Comparison of ENCODE assay signal across 27 cellular contexts in the genomic region with DNA sequence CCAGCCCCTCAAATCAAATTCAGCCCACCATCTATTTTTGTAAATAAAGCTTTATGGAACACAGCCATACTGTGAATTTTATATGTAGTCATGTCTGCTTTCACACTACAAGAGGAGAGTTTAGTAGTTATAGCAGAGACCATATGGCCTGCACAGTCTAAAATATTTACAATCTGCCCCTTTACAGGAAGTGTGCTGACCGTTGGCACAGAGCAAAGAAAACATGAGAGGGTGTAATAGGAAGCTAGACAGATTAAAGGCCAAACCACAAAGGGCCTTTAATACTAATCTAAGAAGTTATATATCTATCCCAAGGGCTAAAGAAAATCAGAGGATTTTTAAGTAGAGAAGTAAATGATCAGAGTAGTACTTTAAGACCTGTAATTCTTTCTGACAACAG. TPM values are rescaled to one million over a fixed set of nuclear protein-coding genes. Genes with fewer than 3 reads are reported as not detected.
DNase-seq lines count a peak whose midpoint lies in the region; ATAC-seq, FAIRE-seq and TF ChIP-seq lines count a peak whose summit lies in the region.
"Had no signal": no experiment of that assay in that cellular context is flagged by ENCODE, and none has a peak within 500 bp of the region (broad histone marks: within the 10 kb centered on the region; RNA-seq: fewer than 3 reads in every experiment).

No MANE protein-coding gene starts in this region.

- H3K36me3 Mint-ChIP-seq in astrocyte (ENCODE audit: low read depth, unreplicated experiment): peaks cover 7% of the 10 kb centered on the region

- FAIRE-seq in astrocyte (lab: Jason Lieb, UNC): no peak
- no peak for FAIRE-seq in GM12891 (lab: Jason Lieb, UNC)
- FAIRE-seq: TTC549 had no signal

- dilution Hi-C loops in IMR-90 (cut with HindIII; ENCODE audit: low sequenced_read_pairs, unreplicated experiment): no loop called here

- no peak for TF ChIP-seq CTCF in IMR-90 (conservative IDR thresholded peaks at IDR 0.05; ENCODE audit: low read depth, low read length)
- TF ChIP-seq CTCF in astrocyte (IDR thresholded peaks at IDR 0.05; ENCODE audit: insufficient read depth, low read depth, low read length): no peak
- TF ChIP-seq CTCF in foreskin fibroblast (IDR thresholded peaks at IDR 0.05; ENCODE audit: low read depth, low read length): no peak
- no peak for TF ChIP-seq CTCF in OCI-LY7 (conservative IDR thresholded peaks at IDR 0.05; ENCODE audit: low read length)

- no peaks in the 10 kb centered on the region; a peak in 1 of 4 replicates for H3K79me1 ChIP-seq in IMR-90 (ENCODE audit: low read depth in 1 of 2, low read length in 2 of 2)

- peak; percentile 72 for ATAC-seq in IMR-90 (ENCODE audit: low read depth)
- ATAC-seq: body of pancreas, HCT116, Right ventricle myocardium inferior, T-cell had no signal

- no peak overlapping the region for H3K9ac ChIP-seq in IMR-90 (ENCODE audit: low read depth, low read length)
- no peak overlapping the region for H3K9ac ChIP-seq in astrocyte (ENCODE audit: low read length)
- H3K9ac ChIP-seq: KMS-11 had no signal

- in situ Hi-C loops in Caki2 (cut with HindIII; ENCODE audit: low pct_unique_long_range_greater_than_20kb, low sequenced_read_pairs): no loop called here
- in situ Hi-C loops in IMR-90 (cut with MboI; ENCODE audit: low sequenced_read_pairs): no loop called here

- H4K5ac ChIP-seq in IMR-90 (ENCODE audit: low read depth, low read length): no peak overlapping the region

- no peak overlapping the region for H2BK5ac ChIP-seq in IMR-90 (ENCODE audit: low read depth, low read length, poor library complexity, severe bottlenecking)

- no peak overlapping the region for H2AK5ac ChIP-seq in IMR-90 (ENCODE audit: low read depth, low read length)

- no peak overlapping the region for H3K4ac ChIP-seq in IMR-90 (ENCODE audit: low read depth, low read length)

- BruUV-seq in IMR-90 (replicated peaks; lab: Mats Ljungman, UMichigan) (no TSS peak), OCI-LY7 (replicated peaks; lab: Mats Ljungman, UMichigan) (no TSS peak)

- peaks cover 8% of the 10 kb centered on the region; the same call in 1 of the 2 replicates for H3K9me1 ChIP-seq in IMR-90 (ENCODE audit: insufficient read depth, low read length)

- TF ChIP-seq RAD21 in IMR-90 (IDR thresholded peaks at IDR 0.05; ENCODE audit: low read length): no peak

- no peaks in the 10 kb centered on the region for H3K9me3 Mint-ChIP-seq in astrocyte (ENCODE audit: unreplicated experiment)
- H3K9me3 Mint-ChIP-seq: activated CD4-positive, alpha-beta T cell treated with anti-CD3 and anti-CD28 coated beads, Interleukin-2, amount 10 ng/mL, durations not matched to agents 24 days and 14 days; activated naive CD8-positive, alpha-beta T cell treated with anti-CD3 and anti-CD28 coated beads, Interleukin-2, amount 10 ng/mL, durations not matched to agents 7 days and 5 days; activated T-helper 2 cell treated with anti-CD3 and anti-CD28 coated beads, Interferon-gamma antibody, Interleukin-2, Interleukin-4, amounts not matched to agents 10 μg/mL and 5 μg/mL and 100 μg/mL, durations not matched to agents 14 hours and 24 hours and 36 hours; endodermal cell; T-cell had no signal

- TF ChIP-seq POLR2A in IMR-90 (IDR thresholded peaks at IDR 0.05; ENCODE audit: low read depth, low read length): no peak
- no peak for TF ChIP-seq POLR2A in GM12891 (IDR thresholded peaks at IDR 0.05; ENCODE audit: low read depth, low read length)

- no peaks in the 10 kb centered on the region for H3K27me3 Mint-ChIP-seq in astrocyte (ENCODE audit: low read depth, unreplicated experiment)
- H3K27me3 Mint-ChIP-seq: activated CD4-positive, alpha-beta T cell treated with anti-CD3 and anti-CD28 coated beads, Interleukin-2, amount 10 ng/mL, durations not matched to agents 24 days and 14 days; activated naive CD8-positive, alpha-beta T cell treated with anti-CD3 and anti-CD28 coated beads, Interleukin-2, amount 10 ng/mL, durations not matched to agents 7 days and 5 days; T-cell had no signal

- no peak overlapping the region for H2BK120ac ChIP-seq in IMR-90 (ENCODE audit: low read depth, low read length)

- no peak overlapping the region for H4K8ac ChIP-seq in IMR-90 (ENCODE audit: low read depth in 2 of 2, low read length in 2 of 2)

- no peaks in the 10 kb centered on the region for H3K9me3 ChIP-seq in IMR-90 (ENCODE audit: control insufficient read depth, insufficient read depth, low read length)
- no peaks in the 10 kb centered on the region for H3K9me3 ChIP-seq in astrocyte (ENCODE audit: insufficient read depth, low read depth, low read length)
- H3K9me3 ChIP-seq in OCI-LY7 (ENCODE audit: low read length): no peaks in the 10 kb centered on the region
- H3K9me3 ChIP-seq: body of pancreas, spleen, thoracic aorta had no signal

- no CpG with 5 or more reads among the region's 1 CpG for WGBS in IMR-90 (ENCODE audit: extremely low coverage in 2 of 2, insufficient read length in 1 of 2), 2 experiments

- H2BK15ac ChIP-seq in IMR-90 (ENCODE audit: low read depth, low read length): no peak overlapping the region

- no peak overlapping the region for H2AK9ac ChIP-seq in IMR-90 (replicated peaks; ENCODE audit: low read depth, low read length, poor library complexity)

- H3K27ac Mint-ChIP-seq in astrocyte (ENCODE audit: unreplicated experiment): no peak overlapping the region
- H3K27ac Mint-ChIP-seq: activated CD4-positive, alpha-beta T cell treated with anti-CD3 and anti-CD28 coated beads, Interleukin-2, amount 10 ng/mL, durations not matched to agents 24 days and 14 days; activated naive CD8-positive, alpha-beta T cell treated with anti-CD3 and anti-CD28 coated beads, Interleukin-2, amount 10 ng/mL, durations not matched to agents 7 days and 5 days; activated T-helper 2 cell treated with anti-CD3 and anti-CD28 coated beads, Interferon-gamma antibody, Interleukin-2, Interleukin-4, amounts not matched to agents 10 μg/mL and 5 μg/mL and 100 μg/mL, durations not matched to agents 14 hours and 24 hours and 36 hours; endodermal cell; T-cell had no signal

- H3K4me2 ChIP-seq in IMR-90 (ENCODE audit: low read depth, low read length) (no peak overlapping the region), astrocyte (ENCODE audit: low read length) (no peak overlapping the region), OCI-LY7 (ENCODE audit: low read length) (no peak overlapping the region)
- H3K4me2 ChIP-seq: KMS-11 had no signal

- no peak overlapping the region for H3K14ac ChIP-seq in IMR-90 (replicated peaks; ENCODE audit: low read depth, low read length)

- H3K4me3 Mint-ChIP-seq in astrocyte (ENCODE audit: unreplicated experiment): no peak overlapping the region
- H3K4me3 Mint-ChIP-seq: activated CD4-positive, alpha-beta T cell treated with anti-CD3 and anti-CD28 coated beads, Interleukin-2, amount 10 ng/mL, durations not matched to agents 24 days and 14 days; activated naive CD8-positive, alpha-beta T cell treated with anti-CD3 and anti-CD28 coated beads, Interleukin-2, amount 10 ng/mL, durations not matched to agents 7 days and 5 days; endodermal cell; T-cell had no signal

- no peaks in the 10 kb centered on the region for H4K20me1 ChIP-seq in IMR-90 (ENCODE audit: insufficient read depth, low read length)
- peaks cover 7% of the 10 kb centered on the region for H4K20me1 ChIP-seq in astrocyte (ENCODE audit: insufficient read depth, low read length)
- no peaks in the 10 kb centered on the region for H4K20me1 ChIP-seq in OCI-LY7 (ENCODE audit: insufficient read depth, low read length)

- H3K79me2 ChIP-seq in astrocyte (ENCODE audit: insufficient read depth, low read length) (no peaks in the 10 kb centered on the region), OCI-LY7 (ENCODE audit: insufficient read depth, low read depth, low read length) (no peaks in the 10 kb centered on the region)

- no peak overlapping the region for H2BK20ac ChIP-seq in IMR-90 (ENCODE audit: low read depth, low read length)

- no peak overlapping the region for H3K4me3 ChIP-seq in IMR-90 (ENCODE audit: insufficient read depth, low read depth, low read length)
- no peak overlapping the region for H3K4me3 ChIP-seq in astrocyte (ENCODE audit: insufficient read depth, low read depth, low read length)
- no peak overlapping the region for H3K4me3 ChIP-seq in foreskin fibroblast (ENCODE audit: low read depth in 1 of 2, low read length in 2 of 2)
- no peak overlapping the region for H3K4me3 ChIP-seq in OCI-LY7 (ENCODE audit: low read depth, low read length, poor library complexity, severe bottlenecking)
- H3K4me3 ChIP-seq: body of pancreas, spleen, thoracic aorta had no signal

- no peak overlapping the region for H3K18ac ChIP-seq in IMR-90 (ENCODE audit: low read depth, low read length)

- no peaks in the 10 kb centered on the region for H3K9me2 ChIP-seq in OCI-LY7 (ENCODE audit: insufficient read depth, low read length)

- intact Hi-C loops in IMR-90 (cut with micrococcal nuclease): no loop called here
- intact Hi-C loops in OCI-LY7 (cut with micrococcal nuclease; ENCODE audit: unreplicated experiment): no loop called here

- H2AFZ ChIP-seq in IMR-90 (replicated peaks; ENCODE audit: low read length, poor library complexity): no peak overlapping the region
- no peak overlapping the region for H2AFZ ChIP-seq in astrocyte (ENCODE audit: low read depth, low read length)
- no peak overlapping the region for H2AFZ ChIP-seq in OCI-LY7 (ENCODE audit: low read length)

- H3K23ac ChIP-seq in IMR-90 (ENCODE audit: low read depth, low read length): no peak overlapping the region

- H3K36me3 ChIP-seq in IMR-90 (ENCODE audit: control insufficient read depth, insufficient read depth, low read length) (peaks cover 7% of the 10 kb centered on the region; the same call in 1 of the 2 replicates), astrocyte (ENCODE audit: insufficient read depth, low read length) (peaks cover 11% of the 10 kb centered on the region), OCI-LY7 (ENCODE audit: insufficient read depth, low read length) (peaks cover 22% of the 10 kb centered on the region)

- H3K4me1 Mint-ChIP-seq in astrocyte (ENCODE audit: low read depth, unreplicated experiment): peaks cover 6% of the 10 kb centered on the region
- H3K4me1 Mint-ChIP-seq: activated CD4-positive, alpha-beta T cell treated with anti-CD3 and anti-CD28 coated beads, Interleukin-2, amount 10 ng/mL, durations not matched to agents 24 days and 14 days; activated naive CD8-positive, alpha-beta T cell treated with anti-CD3 and anti-CD28 coated beads, Interleukin-2, amount 10 ng/mL, durations not matched to agents 7 days and 5 days; T-cell had no signal

- POLR2A ChIA-PET in IMR-90 (lab: Charles Lee; ENCODE audit: unreplicated experiment): no interaction called here
- POLR2A ChIA-PET in OCI-LY7 (lab: Charles Lee): interaction anchor here (1.0 kb wide), 1 partner anchor 56 kb away, joined by 3 read pairs; no protein-coding TSS in a partner anchor

- no peak overlapping the region for H3K27ac ChIP-seq in IMR-90 (ENCODE audit: insufficient read depth, low read length)
- no peak overlapping the region for H3K27ac ChIP-seq in astrocyte (ENCODE audit: low read depth, low read length)
- H3K27ac ChIP-seq in OCI-LY7 (ENCODE audit: low read depth, low read length, poor library complexity, severe bottlenecking): no peak overlapping the region
- H3K27ac ChIP-seq: body of pancreas, C4-2B, KMS-11, spleen, thoracic aorta had no signal

- CTCF ChIA-PET in IMR-90 (lab: Yijun Ruan, JAX) (interaction anchor here (0.8 to 1.7 kb wide), 2 partner anchors 9 to 13 kb away, joined by 3 to 5 read pairs; no protein-coding TSS in a partner anchor), OCI-LY7 (lab: Charles Lee; ENCODE audit: unreplicated experiment) (no interaction called here)

- no peaks in the 10 kb centered on the region for H3K27me3 ChIP-seq in IMR-90 (ENCODE audit: control insufficient read depth, insufficient read depth, low read length)
- no peaks in the 10 kb centered on the region for H3K27me3 ChIP-seq in astrocyte (ENCODE audit: insufficient read depth, low read length)
- H3K27me3 ChIP-seq: body of pancreas, spleen had no signal

- peak; percentile 4 for DNase-seq in Caki2 (ENCODE audit: low read depth)
- peak; percentile 22 for DNase-seq in IMR-90
- DNase-seq in astrocyte (ENCODE audit: low read depth): peak; percentile 8
- DNase-seq in foreskin fibroblast: peak; percentile 4 to 34
- DNase-seq in OCI-LY7 (ENCODE audit: low spot score): no peak
- no peak for DNase-seq in GM12891 (ENCODE audit: insufficient read length, low spot score)
- no peak for DNase-seq in nucleus accumbens (lab: John Stamatoyannopoulos, UW)
- no peak for DNase-seq in GF-D8 (lab: John Stamatoyannopoulos, UW)
- DNase-seq: activated CD4-positive, alpha-beta T cell treated with anti-CD3 and anti-CD28 coated beads, Interleukin-2, amount 10 ng/mL, durations not matched to agents 24 days and 14 days; activated naive CD8-positive, alpha-beta T cell treated with anti-CD3 and anti-CD28 coated beads, Interleukin-2, amount 10 ng/mL, durations not matched to agents 7 days and 5 days; body of pancreas; endodermal cell; NCI-H1048; NCI-H1930; NCI-H748 treated with DMSO at 0.1 percent for 48 hours; retina; spleen; stimulated activated CD4-positive, alpha-beta T cell treated with anti-CD3 and anti-CD28 coated beads, Interleukin-4, amount 100 ng/mL, for 1 hour; stimulated activated naive CD4-positive, alpha-beta T cell treated with Interleukin-2 at 50 U/mL for 16 hours; T-cell had no signal

- no peak overlapping the region for H3K56ac ChIP-seq in IMR-90 (ENCODE audit: extremely low read depth, insufficient read depth, low read length)

- H3K4me1 ChIP-seq in IMR-90 (ENCODE audit: control insufficient read depth, insufficient read depth, low read length) (no peaks in the 10 kb centered on the region), astrocyte (ENCODE audit: insufficient read depth, low read length) (no peaks in the 10 kb centered on the region), OCI-LY7 (ENCODE audit: insufficient read depth, low read length, poor library complexity, severe bottlenecking) (no peaks in the 10 kb centered on the region)
- H3K4me1 ChIP-seq: body of pancreas, spleen had no signal

- no peak overlapping the region for H4K91ac ChIP-seq in IMR-90 (ENCODE audit: insufficient read depth, low read depth, low read length)

RNA-seq across cellular contexts. Expression of a gene that starts 39.4 kb away (rescaled TPM):
- total RNA-seq in Caki2 (2014; rRNA removed; shearing (Covaris generic); ENCODE audit: low replicate concordance): 19.7 and 28.8 TPM in 2 replicates
- 88.9 and 105 TPM in 2 replicates for total RNA-seq in IMR-90 (2012; rRNA removed)
- 20.4 and 22.3 TPM in 2 replicates for polyA plus RNA-seq in IMR-90 (2012; rRNA removed)
- polyA plus RNA-seq in IMR-90 (2012; cell fraction: cytosol; rRNA removed): 12.9 and 22.1 TPM in 2 replicates
- 19.6 and 27.3 TPM in 2 replicates for polyA plus RNA-seq in IMR-90 (2012; cell fraction: nucleus; rRNA removed; ENCODE audit: low replicate concordance)
- total RNA-seq in astrocyte: 57.6 and 61.5 TPM in 2 replicates
- total RNA-seq in OCI-LY7 (2014; rRNA removed; shearing (Covaris generic)): 23.2 and 28.8 TPM in 2 replicates
- 23.5 and 24.4 TPM in 2 replicates for total RNA-seq in OCI-LY7 (2022)
- 17.7 TPM for polyA plus RNA-seq in GM12891 (2012; ENCODE audit: low read depth, missing spikeins)

Comparison
In these comparisons a context has a peak if more than half of its experiments do, and no peak if none do; other contexts are left out.
1. DNase-seq: peak in Caki2 (single experiment), IMR-90 (single experiment), astrocyte (single experiment) and foreskin fibroblast (2 of 2); none in OCI-LY7 (single experiment), GM12891 (single experiment), nucleus accumbens (0 of 56) and GF-D8 (single experiment).